23 cellular contexts compared by ENCODE assay signal in the genomic region with DNA sequence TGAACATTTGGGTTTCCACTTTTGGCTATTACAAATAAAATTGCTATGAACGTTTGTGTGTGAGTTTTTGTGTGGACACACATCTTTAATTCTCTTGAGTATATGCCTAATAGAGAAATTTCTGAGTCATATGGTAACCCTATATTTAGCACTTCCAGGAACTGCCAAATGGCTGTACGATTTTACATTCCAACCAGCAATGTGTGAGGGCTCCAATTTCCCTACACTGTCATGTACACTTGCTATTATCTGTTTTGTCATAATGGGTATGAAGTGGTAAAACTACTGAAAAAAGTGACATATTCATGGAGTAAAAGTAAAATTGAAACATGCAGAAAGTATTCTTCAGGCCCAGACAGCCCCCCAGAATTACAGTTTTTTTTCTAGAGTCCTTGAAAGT. TPM values are rescaled to one million over a fixed set of nuclear protein-coding genes. Genes with fewer than 3 reads are reported as not detected.
"Had no signal": no experiment of that assay in that cellular context is flagged by ENCODE, and none has a peak within 500 bp of the region (broad histone marks: within the 10 kb centered on the region; RNA-seq: fewer than 3 reads in every experiment).

No MANE protein-coding gene starts in this region.

- FAIRE-seq: endothelial cell of umbilical vein, keratinocyte had no signal

- H3K4me1 ChIP-seq: gastroesophageal sphincter, right lobe of liver, upper lobe of right lung had no signal

- H3K4me3 ChIP-seq: cardiac muscle cell, gastroesophageal sphincter, right lobe of liver, skin epidermis, tibial artery, upper lobe of right lung had no signal

- DNase-seq: activated CD4-positive, alpha-beta T cell treated with anti-CD3 and anti-CD28 coated beads for 36 hours; activated CD4-positive, CD25-positive, alpha-beta regulatory T cell; activated CD8-positive, alpha-beta memory T cell treated with anti-CD3 and anti-CD28 coated beads, Interleukin-2, amount 10 ng/mL, durations not matched to agents 7 days and 5 days; activated CD8-positive, alpha-beta T cell treated with anti-CD3 and anti-CD28 coated beads, Interleukin-2, amount 10 ng/mL, durations not matched to agents 7 days and 5 days; activated effector memory CD4-positive, alpha-beta T cell treated with Interleukin-2 at 50 U/mL for 16 hours; activated naive CD4-positive, alpha-beta T cell treated with Interleukin-2 at 50 U/mL for 16 hours; activated T-cell treated with anti-CD3 and anti-CD28 coated beads for 4 hours; anterior cingulate cortex; cortex of kidney; hippocampal formation; left cardiac atrium; posterior cingulate gyrus; right lobe of liver; stimulated activated CD4-positive, alpha-beta T cell treated with anti-CD3 and anti-CD28 coated beads, Interleukin-4, amount 100 ng/mL, for 24 hours; stimulated activated naive CD8-positive, alpha-beta T cell treated with anti-CD3 and anti-CD28 coated beads, Interleukin-15, amount 100 ng/mL, for 72 hours; tibial artery; upper lobe of right lung had no signal

- H3K36me3 ChIP-seq: cardiac muscle cell, gastroesophageal sphincter, right lobe of liver, tibial artery, upper lobe of right lung had no signal

- H3K27ac ChIP-seq: cardiac muscle cell, gastroesophageal sphincter, right lobe of liver, skin epidermis, tibial artery, upper lobe of right lung had no signal

- H3K27me3 ChIP-seq: cardiac muscle cell, gastroesophageal sphincter, right lobe of liver, tibial artery, upper lobe of right lung had no signal

- H3K9me3 ChIP-seq: gastroesophageal sphincter, right lobe of liver, tibial artery, upper lobe of right lung had no signal

RNA-seq across cellular contexts. Expression of a gene that starts 59.6 kb away (rescaled TPM):
- total RNA-seq: endothelial cell of umbilical vein, mesothelial cell of epicardium had no signal
